Comparison of ENCODE assay signal across 25 cellular contexts in genomic region chr4:17165256-17165655, GRCh38.
"Had no signal": no experiment of that assay in that cellular context is flagged by ENCODE, and none has a peak within 500 bp of the region (broad histone marks: within the 10 kb centered on the region; RNA-seq: fewer than 3 reads in every experiment).

No MANE protein-coding gene starts in this region.

- H3K4me3 ChIP-seq: adrenal gland, cardiac muscle cell, esophagus squamous epithelium, spleen, thoracic aorta had no signal

- H3K9me3 ChIP-seq: adrenal gland, thoracic aorta had no signal

- DNase-seq: activated CD4-positive, alpha-beta T cell treated with anti-CD3 and anti-CD28 coated beads for 1 hour; activated CD4-positive, alpha-beta T cell treated with anti-CD3 and anti-CD28 coated beads, Interleukin-2, amount 50 U/mL, for 48 hours; activated gamma-delta T cell treated with Interleukin-2 at 50 U/mL for 16 hours; activated T-cell treated with anti-CD3 and anti-CD28 coated beads for 4 hours; adrenal gland; dermis blood vessel endothelial cell; effector memory CD4-positive, alpha-beta T cell; esophagus squamous epithelium; foreskin melanocyte; glutamatergic neuron; hypothalamus; kidney; midbrain; nephron progenitor cell; occipital lobe; retina; spleen; stimulated activated CD4-positive, alpha-beta T cell treated with anti-CD3 and anti-CD28 coated beads, Interleukin-4, amount 100 ng/mL, for 4 hours; WERI-Rb-1 had no signal

- ATAC-seq: activated naive CD4-positive, alpha-beta T cell treated with anti-CD3 and anti-CD28 coated beads, Interleukin-2, amount 50 U/mL, for 72 hours; left lobe of liver; stimulated activated memory B cell treated with anti-CD40 and anti-IgM and Interleukin-4, amounts not matched to agents 10 μg/mL and 1 μg/mL and 100 μg/mL, for 72 hours had no signal

- H3K27me3 ChIP-seq: adrenal gland, cardiac muscle cell, esophagus squamous epithelium, spleen had no signal

- H3K4me1 ChIP-seq: adrenal gland, spleen had no signal

- H3K4me1 Mint-ChIP-seq: stimulated activated memory B cell treated with anti-CD40 and anti-IgM and Interleukin-4, amounts not matched to agents 10 μg/mL and 1 μg/mL and 100 μg/mL, for 72 hours had no signal

- H3K27ac ChIP-seq: adrenal gland, cardiac muscle cell, esophagus squamous epithelium, spleen, thoracic aorta, WERI-Rb-1 had no signal

- H3K27me3 Mint-ChIP-seq: stimulated activated memory B cell treated with anti-CD40 and anti-IgM and Interleukin-4, amounts not matched to agents 10 μg/mL and 1 μg/mL and 100 μg/mL, for 72 hours had no signal

- H3K36me3 ChIP-seq: adrenal gland, cardiac muscle cell, esophagus squamous epithelium, spleen, thoracic aorta, WERI-Rb-1 had no signal

- H3K4me3 Mint-ChIP-seq: activated T-helper 1 cell treated with anti-CD3 and anti-CD28 coated beads, Interleukin-12 subunit alpha, Interleukin-12 subunit beta, Interleukin-2, Interleukin-4 antibody, amounts not matched to agents 30 ng/mL and 10 ng/mL and 1 ng/mL, durations not matched to agents 14 hours and 24 hours and 36 hours; nephron progenitor cell; stimulated activated memory B cell treated with anti-CD40 and anti-IgM and Interleukin-4, amounts not matched to agents 10 μg/mL and 1 μg/mL and 100 μg/mL, for 72 hours had no signal

- H3K36me3 Mint-ChIP-seq: stimulated activated memory B cell treated with anti-CD40 and anti-IgM and Interleukin-4, amounts not matched to agents 10 μg/mL and 1 μg/mL and 100 μg/mL, for 72 hours had no signal

- H3K27ac Mint-ChIP-seq: activated naive CD4-positive, alpha-beta T cell treated with anti-CD3 and anti-CD28 coated beads, Interleukin-2, amount 50 U/mL, for 72 hours; activated T-helper 1 cell treated with anti-CD3 and anti-CD28 coated beads, Interleukin-12 subunit alpha, Interleukin-12 subunit beta, Interleukin-2, Interleukin-4 antibody, amounts not matched to agents 30 ng/mL and 10 ng/mL and 1 ng/mL, durations not matched to agents 14 hours and 24 hours and 36 hours; nephron progenitor cell; stimulated activated memory B cell treated with anti-CD40 and anti-IgM and Interleukin-4, amounts not matched to agents 10 μg/mL and 1 μg/mL and 100 μg/mL, for 72 hours had no signal
